ENCODE assay signal across 8 cellular contexts in the genomic region with DNA sequence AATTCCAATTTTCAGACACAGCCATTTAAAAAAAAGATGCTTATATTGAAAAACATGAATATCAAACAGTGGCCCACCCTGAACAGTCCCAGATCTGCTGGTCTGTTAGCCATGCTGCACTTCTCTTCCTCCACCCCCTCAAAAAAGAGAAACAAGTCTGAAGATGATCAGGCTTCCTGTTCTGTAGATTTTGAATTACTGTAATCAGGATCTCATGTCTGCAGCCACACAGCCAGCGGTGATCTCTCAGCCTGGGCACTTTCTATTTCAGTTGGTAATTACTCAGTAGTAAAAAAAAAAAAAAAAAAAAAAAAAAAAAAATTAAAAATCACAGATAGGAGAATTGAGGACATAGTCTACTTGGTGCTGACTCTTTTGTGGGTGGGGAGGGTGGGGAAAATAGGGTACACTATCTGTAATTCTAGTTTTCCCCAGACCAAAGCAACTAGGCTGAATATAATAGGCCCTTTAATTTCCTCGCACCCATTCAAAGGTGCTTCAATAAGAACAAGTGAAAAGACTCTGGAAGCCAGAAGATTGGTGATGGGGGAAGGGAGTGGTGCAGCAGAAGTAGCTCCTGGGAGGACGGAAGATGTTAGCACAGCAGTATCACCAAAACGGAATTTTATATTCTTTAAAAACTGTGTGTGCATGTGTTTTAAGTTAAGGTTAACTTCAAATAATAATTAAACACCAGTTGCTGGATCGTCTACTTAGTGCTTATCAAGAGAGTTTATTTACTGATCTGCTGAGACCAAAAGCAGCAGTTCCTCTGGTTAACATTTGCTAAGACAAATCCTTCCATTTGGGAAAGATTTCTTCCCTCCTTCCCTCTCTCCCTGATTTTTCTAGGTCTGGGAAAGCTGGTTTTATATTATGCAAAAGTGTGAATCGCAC. TPM values are rescaled to one million over a fixed set of nuclear protein-coding genes. Genes with fewer than 3 reads are reported as not detected.
A peak's percentile ranks its signal among the peaks of the same experiment; 100 is the strongest.
DNase-seq lines count a peak whose midpoint lies in the region; ATAC-seq and TF ChIP-seq lines count a peak whose summit lies in the region.

No MANE protein-coding gene starts in this region.

- peak; percentile 36 for DNase-seq in GM10248 (ENCODE audit: extremely low spot score)
- peak; percentile 21 to 59 for DNase-seq in lung microvascular endothelial cell (ENCODE audit: low read depth in 2 of 2)
- DNase-seq in NCI-H1436 (lab: John Stamatoyannopoulos, UW), result no peak
- DNase-seq in A172 (ENCODE audit: low spot score), result no peak
- DNase-seq in GOT3 (lab: John Stamatoyannopoulos, UW), result no peak

- peak overlapping the region; percentile 43 for H3K4me3 ChIP-seq in HUES48 (ENCODE audit: low read depth, low read length)

- peak overlapping the region; percentile 33 for H3K4me3 Mint-ChIP-seq in activated naive CD4-positive, alpha-beta T cell treated with anti-CD3 and anti-CD28 coated beads, Interleukin-2, amount 50 U/mL, for 24 hours

- H3K4me1 ChIP-seq in HUES48 (ENCODE audit: control insufficient read depth, insufficient read depth, low read length), result peaks cover 21% of the 10 kb centered on the region

- H3K4me1 Mint-ChIP-seq in activated naive CD4-positive, alpha-beta T cell treated with anti-CD3 and anti-CD28 coated beads, Interleukin-2, amount 50 U/mL, for 24 hours, result peaks cover 16% of the 10 kb centered on the region

- CTCF ChIA-PET in GM10248 (lab: Yijun Ruan, JAX), result no interaction called here

- H3K36me3 Mint-ChIP-seq in activated naive CD4-positive, alpha-beta T cell treated with anti-CD3 and anti-CD28 coated beads, Interleukin-2, amount 50 U/mL, for 24 hours, result no peaks in the 10 kb centered on the region

- TF ChIP-seq CTCF in GM10248 (IDR thresholded peaks at IDR 0.05; ENCODE audit: control extremely low read depth, extremely low read depth, low read depth, missing control alignments), result no peak

- H3K27me3 Mint-ChIP-seq in activated naive CD4-positive, alpha-beta T cell treated with anti-CD3 and anti-CD28 coated beads, Interleukin-2, amount 50 U/mL, for 24 hours, result peaks cover 2% of the 10 kb centered on the region

- H3K9ac ChIP-seq in HUES48 (ENCODE audit: low read depth, low read length), result no peak overlapping the region

- peak overlapping the region; percentile 63 for H3K27ac Mint-ChIP-seq in activated naive CD4-positive, alpha-beta T cell treated with anti-CD3 and anti-CD28 coated beads, Interleukin-2, amount 50 U/mL, for 24 hours

- H3K9me3 Mint-ChIP-seq in activated naive CD4-positive, alpha-beta T cell treated with anti-CD3 and anti-CD28 coated beads, Interleukin-2, amount 50 U/mL, for 24 hours, result no peaks in the 10 kb centered on the region

- H3K27me3 ChIP-seq in HUES48 (ENCODE audit: control insufficient read depth, insufficient read depth, low read length), result no peaks in the 10 kb centered on the region

- H3K27ac ChIP-seq in HUES48 (ENCODE audit: low read depth, low read length), result peak overlapping the region; percentile 81

- no peaks in the 10 kb centered on the region for H3K36me3 ChIP-seq in HUES48 (ENCODE audit: control insufficient read depth, insufficient read depth, low read length)

- no peaks in the 10 kb centered on the region for H3K9me3 ChIP-seq in HUES48 (ENCODE audit: control insufficient read depth, insufficient read depth, low read length)

- POLR2A ChIA-PET in GM10248 (lab: Yijun Ruan, JAX), result no interaction called here

- ATAC-seq in GM21381 (IDR thresholded peaks at IDR 0.05; ENCODE audit: unreplicated experiment), result peak; percentile 67

RNA-seq across cellular contexts. Expression of a gene that starts 47.1 kb away (rescaled TPM):
- 18.3 and 61.5 TPM in 2 replicates for total RNA-seq in lung microvascular endothelial cell
- 0.05 TPM in 1 of 2 replicates, not detected in the other for total RNA-seq in A172 (2014; rRNA removed; shearing (Covaris generic))

Comparison
In these comparisons a context has a peak if more than half of its experiments do, and no peak if none do; other contexts are left out.
1. DNase-seq: peak in GM10248 (single experiment) and lung microvascular endothelial cell (2 of 2); none in NCI-H1436 (single experiment), A172 (single experiment) and GOT3 (single experiment).
2. RNA of a gene that starts 47.1 kb away (total RNA-seq): 18.3 to 61.5 TPM in lung microvascular endothelial cell; 0.05 TPM in A172; every median in the first group is over 10 times any median in the second.